17 cellular contexts compared by ENCODE assay signal in genomic region chr11:119210035-119210434, GRCh38. TPM values are rescaled to one million over a fixed set of nuclear protein-coding genes. Genes with fewer than 3 reads are reported as not detected.
A peak's percentile ranks its signal among the peaks of the same experiment; 100 is the strongest.
DNase-seq lines count a peak whose midpoint lies in the region; ATAC-seq and TF ChIP-seq lines count a peak whose summit lies in the region.
"Had no signal": no experiment of that assay in that cellular context is flagged by ENCODE, and none has a peak within 500 bp of the region (broad histone marks: within the 10 kb centered on the region; RNA-seq: fewer than 3 reads in every experiment).

No MANE protein-coding gene starts in this region.

- H3K27ac ChIP-seq in Panc1 (ENCODE audit: low read length) (0 out of 2 replicates have a peak overlapping the region, but pooled peaks have one; percentile 12), spleen (no peak overlapping the region), hepatocyte (no peak overlapping the region)
- H3K27ac ChIP-seq: neural progenitor cell had no signal

- in situ Hi-C loops in Panc1 (cut with HindIII; ENCODE audit: low pct_unique_long_range_greater_than_20kb, low sequenced_read_pairs), result no loop called here

- H3K79me2 ChIP-seq in hepatocyte, result peaks cover 88% of the 10 kb centered on the region

- TF ChIP-seq CTCF in Panc1 (IDR thresholded peaks at IDR 0.05), result no peak
- no peak for TF ChIP-seq CTCF in fibroblast of villous mesenchyme (IDR thresholded peaks at IDR 0.05; ENCODE audit: insufficient read depth, low read depth, low read length)
- TF ChIP-seq CTCF in spleen (IDR thresholded peaks at IDR 0.05 in 8 of 11, conservative IDR thresholded peaks at IDR 0.05 in 3 of 11), result no peak
- TF ChIP-seq CTCF in hepatocyte (IDR thresholded peaks at IDR 0.05; ENCODE audit: poor library complexity), result no peak

- intact Hi-C loops in Right ventricle myocardium superior (cut with DNase I), result no loop called here
- intact Hi-C loops in left ventricle myocardium superior (cut with micrococcal nuclease), result no loop called here
- intact Hi-C loops in Panc1 (cut with micrococcal nuclease; ENCODE audit: unreplicated experiment), result no loop called here
- intact Hi-C loops in spleen (cut with DNase I; ENCODE audit: low total_unique reads), result no loop called here

- no TSS peak for BruUV-seq in Panc1 (replicated peaks; lab: Mats Ljungman, UMichigan)

- H3K4me3 ChIP-seq in Panc1 (ENCODE audit: low read depth in 2 of 2, low read length in 2 of 2) (no peak overlapping the region), fibroblast of villous mesenchyme (ENCODE audit: low read depth, low read length) (no peak overlapping the region), spleen (no peak overlapping the region), hepatocyte (no peak overlapping the region)
- H3K4me3 ChIP-seq: neural progenitor cell had no signal

- H3K27me3 ChIP-seq in Panc1 (ENCODE audit: control insufficient read depth, insufficient read depth, low read length) (no peaks in the 10 kb centered on the region), spleen (replicated peaks in 1 of 7) (no peaks in the 10 kb centered on the region), hepatocyte (no peaks in the 10 kb centered on the region)
- H3K27me3 ChIP-seq: neural progenitor cell had no signal

- ATAC-seq in Right ventricle myocardium superior (ENCODE audit: poor library complexity), result no peak
- no peak for ATAC-seq in left ventricle myocardium superior
- no peak for ATAC-seq in Panc1
- ATAC-seq: stimulated activated memory B cell treated with anti-CD40 and anti-IgM and Interleukin-4, amounts not matched to agents 10 μg/mL and 1 μg/mL and 100 μg/mL, for 72 hours had no signal

- H3K4me2 ChIP-seq in hepatocyte, result no peak overlapping the region
- H3K4me2 ChIP-seq: neural progenitor cell had no signal

- peak; percentile 6 for DNase-seq in Right ventricle myocardium superior
- DNase-seq in left ventricle myocardium superior, result no peak
- DNase-seq in Panc1 (ENCODE audit: low read depth, low spot score), result no peak
- DNase-seq in fibroblast of villous mesenchyme (ENCODE audit: low read depth), result peak; percentile 28
- peak; percentile 21 for DNase-seq in spleen
- DNase-seq in hepatocyte (ENCODE audit: low spot score), result no peak
- no peak for DNase-seq in NCI-H2171 treated with DMSO at 0.1 percent for 48 hours (lab: John Stamatoyannopoulos, UW)
- no peak for DNase-seq in erythroblast (lab: John Stamatoyannopoulos, UW)
- DNase-seq: CD8-positive, alpha-beta memory T cell; foreskin melanocyte; midbrain; NCI-H1417; NCI-H69; stimulated activated CD4-positive, alpha-beta T cell treated with anti-CD3 and anti-CD28 coated beads, Interleukin-15, amount 100 ng/mL, for 24 hours had no signal

- H3K36me3 ChIP-seq in Panc1 (ENCODE audit: control insufficient read depth, insufficient read depth, low read length) (no peaks in the 10 kb centered on the region), spleen (no peaks in the 10 kb centered on the region), hepatocyte (replicated peaks; ENCODE audit: insufficient read depth, low read depth) (no peaks in the 10 kb centered on the region)
- H3K36me3 ChIP-seq: neural progenitor cell had no signal

- no peak for TF ChIP-seq POLR2A in spleen (IDR thresholded peaks at IDR 0.05)
- TF ChIP-seq POLR2A in erythroblast (IDR thresholded peaks at IDR 0.05; ENCODE audit: low read length), result no peak

- no peak overlapping the region for H2AFZ ChIP-seq in hepatocyte
- H2AFZ ChIP-seq: neural progenitor cell had no signal

- H4K20me1 ChIP-seq in hepatocyte (ENCODE audit: insufficient read depth, poor library complexity, severe bottlenecking), result peaks cover 35% of the 10 kb centered on the region

- peaks cover 34% of the 10 kb centered on the region for H3K4me1 ChIP-seq in Panc1 (ENCODE audit: control insufficient read depth, insufficient read depth, low read length)
- H3K4me1 ChIP-seq in spleen, result peaks cover 13 to 90% (median 58%) of the 10 kb centered on the region in 6 donors
- H3K4me1 ChIP-seq in hepatocyte (ENCODE audit: insufficient read depth), result peaks cover 8% of the 10 kb centered on the region

- CTCF ChIA-PET in Panc1 (lab: Charles Lee), result interaction anchor here (1.4 kb wide), 1 partner anchor 128 kb away, joined by 4 read pairs; no protein-coding TSS in a partner anchor

- 63 to 88% (median 73%) methylated on average over 3 of the region's 3 CpGs for WGBS in spleen, 5 donors
- WGBS in hepatocyte (ENCODE audit: low lambda C conversion rate, missing lambda C conversion rate), result 89% methylated on average over 3 of the region's 3 CpGs

- H3K9me3 ChIP-seq in Panc1 (ENCODE audit: control insufficient read depth, insufficient read depth, low read depth, low read length), result no peaks in the 10 kb centered on the region
- no peaks in the 10 kb centered on the region for H3K9me3 ChIP-seq in spleen
- no peaks in the 10 kb centered on the region for H3K9me3 ChIP-seq in hepatocyte (ENCODE audit: low read depth)

- POLR2A ChIA-PET in Panc1 (lab: Charles Lee), result no interaction called here

- H3K9me2 ChIP-seq in hepatocyte (replicated peaks; ENCODE audit: insufficient read depth), result no peaks in the 10 kb centered on the region

RNA-seq across cellular contexts. Expression of gene CBL, which starts 3.9 kb away (rescaled TPM):
- total RNA-seq in Right ventricle myocardium superior (6.5 TPM), left ventricle myocardium superior (7.1 TPM), Panc1 (2021; ENCODE audit: unreplicated experiment) (69.9 TPM), fibroblast of villous mesenchyme (13.2 and 20.7 TPM in 2 replicates), spleen (10 to 100 TPM; 41.0 to 56.3 (median 48.9) TPM), hepatocyte (12.1 and 15.6 TPM in 2 replicates)
- polyA plus RNA-seq in Panc1 (2012; ENCODE audit: insufficient read length), result 22.0 TPM
- polyA plus RNA-seq in spleen (10 to 100 TPM in 1 of 3 donors, 1 to 10 TPM in 2; 9.4 to 10.1 (median 9.5) TPM), hepatocyte (4.6 and 6.6 TPM in 2 replicates)

RNA-seq across cellular contexts. Expression of gene NHERF4, which starts 24.8 kb away (rescaled TPM):
- not detected for total RNA-seq in Right ventricle myocardium superior
- total RNA-seq in left ventricle myocardium superior, result 1.1 TPM
- total RNA-seq in Panc1 (2021; ENCODE audit: unreplicated experiment), result 0.23 TPM
- not detected for polyA plus RNA-seq in Panc1 (2012; ENCODE audit: insufficient read length)
- total RNA-seq in fibroblast of villous mesenchyme, result not detected in 2 replicates
- not detected for total RNA-seq in spleen
- polyA plus RNA-seq in spleen, result under 1 TPM in 1 of 3 donors, not detected in 2; 0.12 TPM
- total RNA-seq in hepatocyte, result 12.7 and 27.0 TPM in 2 replicates
- 26.5 and 32.8 TPM in 2 replicates for polyA plus RNA-seq in hepatocyte
- total RNA-seq: endothelial cell of umbilical vein had no signal
- polyA plus RNA-seq: CD8-positive, alpha-beta memory T cell; endothelial cell of umbilical vein had no signal

RNA-seq across cellular contexts. Expression of gene NLRX1, which starts 41.5 kb away (rescaled TPM):
- total RNA-seq in Right ventricle myocardium superior, result 34.0 TPM
- 31.2 TPM for total RNA-seq in left ventricle myocardium superior
- total RNA-seq in Panc1 (2021; ENCODE audit: unreplicated experiment), result 25.2 TPM
- polyA plus RNA-seq in Panc1 (2012; ENCODE audit: insufficient read length), result 29.2 TPM
- total RNA-seq in fibroblast of villous mesenchyme, result 16.4 and 17.7 TPM in 2 replicates
- 10 to 100 TPM; 13.2 to 18.7 (median 15.4) TPM for total RNA-seq in spleen
- polyA plus RNA-seq in spleen, result 10 to 100 TPM in 1 of 3 donors, 1 to 10 TPM in 2; 3.6 to 10.6 (median 5.3) TPM
- 12.5 and 13.3 TPM in 2 replicates for total RNA-seq in hepatocyte
- 9.4 and 10.0 TPM in 2 replicates for polyA plus RNA-seq in hepatocyte

Comparison
In these comparisons a context has a peak if more than half of its experiments do, and no peak if none do; other contexts are left out.
1. DNase-seq: peak in Right ventricle myocardium superior (single experiment), fibroblast of villous mesenchyme (single experiment) and spleen (single experiment); none in left ventricle myocardium superior (single experiment), Panc1 (single experiment), hepatocyte (single experiment), NCI-H2171 treated with DMSO at 0.1 percent for 48 hours (single experiment) and erythroblast (0 of 2).